ENCODE assay signal across 17 cellular contexts in the genomic region with DNA sequence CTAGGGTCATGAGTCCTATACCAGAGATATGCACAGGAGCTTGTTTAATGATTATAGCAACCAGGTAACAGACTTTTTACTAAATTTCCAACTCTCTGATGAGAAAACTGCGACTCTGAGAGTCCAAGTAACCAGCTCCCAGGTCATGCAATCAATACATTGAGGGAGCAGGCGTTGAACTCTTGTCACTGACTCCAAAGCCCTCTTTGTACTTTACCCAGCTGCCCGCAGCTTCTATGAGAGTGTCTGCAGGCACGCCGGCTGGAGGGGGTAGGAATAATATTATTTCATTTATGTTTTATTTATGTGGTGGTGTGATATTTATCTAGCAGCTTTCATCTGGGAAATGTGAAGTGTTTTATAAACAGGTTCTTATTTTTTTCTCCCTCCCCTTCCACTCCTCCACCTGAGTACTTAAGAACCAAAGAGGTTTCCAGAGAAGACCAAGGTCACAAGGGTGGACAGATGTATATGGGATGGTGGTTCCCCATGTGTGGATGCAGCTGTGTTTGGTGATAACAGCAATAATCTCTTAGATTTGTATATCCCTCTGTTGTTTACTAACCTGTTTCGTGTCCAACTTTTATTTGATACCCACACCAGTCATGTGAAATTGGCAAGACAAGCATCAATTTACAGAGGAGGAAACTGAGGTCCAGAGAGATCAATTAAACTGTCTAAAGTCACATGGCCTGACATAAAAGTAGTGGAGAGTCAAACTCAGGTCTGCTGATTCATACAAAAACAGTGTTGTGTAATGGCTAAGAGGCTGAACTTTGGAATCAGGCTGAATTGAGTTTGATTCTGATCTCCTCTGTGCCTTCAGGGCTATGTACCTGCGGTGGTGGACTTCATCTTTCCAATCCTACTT.
A peak's percentile ranks its signal among the peaks of the same experiment; 100 is the strongest.
DNase-seq lines count a peak whose midpoint lies in the region; ATAC-seq, FAIRE-seq and TF ChIP-seq lines count a peak whose summit lies in the region.
"Had no signal": no experiment of that assay in that cellular context is flagged by ENCODE, and none has a peak within 500 bp of the region (broad histone marks: within the 10 kb centered on the region; RNA-seq: fewer than 3 reads in every experiment).

No MANE protein-coding gene starts in this region.

- CTCF ChIA-PET in A549 (lab: Yijun Ruan, JAX) = interaction anchor here (0.6 to 5.2 kb wide), 3 partner anchors 25 to 952 kb away, joined by 3 to 25 read pairs (median 4); no protein-coding TSS in a partner anchor

- no peak overlapping the region for H3K9ac ChIP-seq in kidney (ENCODE audit: low read length in 2 of 2)

- no peak overlapping the region for H3K4me3 ChIP-seq in A549
- H3K4me3 ChIP-seq in kidney (ENCODE audit: low read length in 2 of 2) = peak overlapping the region in 1 of 2 donors; percentile 3
- H3K4me3 ChIP-seq: HAP-1 had no signal

- DNase-seq in A549 (ENCODE audit: low read depth in 1 of 2, low spot score in 1 of 2) (peak; percentile 65 to 71), LoVo (ENCODE audit: low spot score) (peak; percentile 62), astrocyte of the hippocampus (ENCODE audit: low read depth, low spot score) (peak; percentile 16), kidney (no peak), NCI-H774 (lab: John Stamatoyannopoulos, UW) (no peak), frontal cortex (ENCODE audit: low spot score in 2 of 2) (no peak)
- DNase-seq in activated naive CD4-positive, alpha-beta T cell treated with anti-CD3 and anti-CD28 coated beads, Interleukin-2, amount 50 U/mL, for 72 hours (ENCODE audit: low spot score in 2 of 2) = no peak
- DNase-seq: activated CD4-positive, alpha-beta T cell treated with anti-CD3 and anti-CD28 coated beads, Interleukin-2, amount 50 U/mL, for 4 hours; central memory CD4-positive, alpha-beta T cell; COR-L47; NCI-H1105 treated with DMSO at 0.1 percent for 48 hours; NCI-H446 treated with DMSO at 0.1 percent for 48 hours had no signal

- peak in 1 of 2 experiments; percentile 24; a peak in 1 of 5 replicates for TF ChIP-seq RAD21 in A549 (conservative IDR thresholded peaks at IDR 0.05 in 1 of 2, IDR thresholded peaks at IDR 0.05 in 1 of 2)

- TF ChIP-seq POLR2A in A549 (IDR thresholded peaks at IDR 0.05; ENCODE audit: low read length) = no peak

- POLR2A ChIA-PET in A549 (lab: Yijun Ruan, JAX) = interaction anchor here (0.6 to 1.2 kb wide), 2 partner anchors 15 to 874 kb away, joined by 4 read pairs; no protein-coding TSS in a partner anchor

- intact Hi-C loops in kidney (cut with DNase I) = no loop called here

- H3K9me3 ChIP-seq in A549 = no peaks in the 10 kb centered on the region
- no peaks in the 10 kb centered on the region for H3K9me3 ChIP-seq in kidney (ENCODE audit: control insufficient read depth in 1 of 2, low read length in 2 of 2)
- H3K9me3 ChIP-seq: HAP-1, neutrophil had no signal

- peak; percentile 13 to 57; a peak in 2 of 5 replicates for TF ChIP-seq EP300 in A549 (IDR thresholded peaks at IDR 0.05)

- peak; percentile 78 for FAIRE-seq in A549 (lab: Jason Lieb, UNC)
- no peak for FAIRE-seq in kidney (lab: Jason Lieb, UNC)
- FAIRE-seq in frontal cortex (lab: Jason Lieb, UNC) = no peak
- FAIRE-seq: A204.1 had no signal

- TF ChIP-seq CTCF in A549 (IDR thresholded peaks at IDR 0.05) = no peak
- no peak for TF ChIP-seq CTCF in kidney (IDR thresholded peaks at IDR 0.05; ENCODE audit: borderline replicate concordance, extremely low read depth, insufficient read depth)

- WGBS in A549 (ENCODE audit: missing lambda C conversion rate) = 44% methylated on average over 7 of the region's 7 CpGs

- no peaks in the 10 kb centered on the region for H3K36me3 Mint-ChIP-seq in activated naive CD4-positive, alpha-beta T cell treated with anti-CD3 and anti-CD28 coated beads, Interleukin-2, amount 50 U/mL, for 72 hours

- H3K27ac ChIP-seq in A549 = peak overlapping the region; percentile 98
- peak overlapping the region; percentile 73 to 91 for H3K27ac ChIP-seq in kidney (ENCODE audit: low read depth in 2 of 2, low read length in 2 of 2)
- H3K27ac ChIP-seq: neutrophil had no signal

- no peaks in the 10 kb centered on the region for H3K36me3 ChIP-seq in kidney (ENCODE audit: control insufficient read depth in 1 of 2, insufficient read depth in 2 of 2, low read length in 2 of 2)
- H3K36me3 ChIP-seq: HAP-1, neutrophil had no signal

- H3K4me1 ChIP-seq in A549 = peaks cover 77% of the 10 kb centered on the region
- H3K4me1 ChIP-seq in kidney (ENCODE audit: control insufficient read depth in 1 of 2, insufficient read depth in 1 of 2, low read depth in 1 of 2, low read length in 2 of 2) = peaks cover 14 to 21% of the 10 kb centered on the region in 2 donors
- H3K4me1 ChIP-seq: HAP-1 had no signal

- H3K4me2 ChIP-seq in A549 = peak overlapping the region; percentile 74

- ATAC-seq in A549 = peak; percentile 63 to 64
- ATAC-seq in activated naive CD4-positive, alpha-beta T cell treated with anti-CD3 and anti-CD28 coated beads, Interleukin-2, amount 50 U/mL, for 72 hours = no peak
- no peak for ATAC-seq in GM19023 (IDR thresholded peaks at IDR 0.05; ENCODE audit: unreplicated experiment)

- peak overlapping the region in 1 of 2 donors; percentile 25 for H3K27ac Mint-ChIP-seq in activated naive CD4-positive, alpha-beta T cell treated with anti-CD3 and anti-CD28 coated beads, Interleukin-2, amount 50 U/mL, for 72 hours
- H3K27ac Mint-ChIP-seq: activated T-helper 2 cell treated with anti-CD3 and anti-CD28 coated beads, Interferon-gamma antibody, Interleukin-2, Interleukin-4, amounts not matched to agents 10 μg/mL and 5 μg/mL and 100 μg/mL, durations not matched to agents 14 hours and 24 hours and 36 hours had no signal

- no peaks in the 10 kb centered on the region for H3K9me3 Mint-ChIP-seq in activated naive CD4-positive, alpha-beta T cell treated with anti-CD3 and anti-CD28 coated beads, Interleukin-2, amount 50 U/mL, for 72 hours
- H3K9me3 Mint-ChIP-seq: activated T-helper 2 cell treated with anti-CD3 and anti-CD28 coated beads, Interferon-gamma antibody, Interleukin-2, Interleukin-4, amounts not matched to agents 10 μg/mL and 5 μg/mL and 100 μg/mL, durations not matched to agents 14 hours and 24 hours and 36 hours had no signal

TF ChIP-seq in A549, 52 proteins besides CTCF, POLR2A, EP300 and RAD21 (continues in another document):
- TF ChIP-seq ZC3H11A (IDR thresholded peaks at IDR 0.05) (no peak), HEYL (CRISPR knock-in tag; IDR thresholded peaks at IDR 0.05) (0 out of 2 replicates have a peak, but pooled peaks have one; percentile 22), HOXA7 (CRISPR knock-in tag; IDR thresholded peaks at IDR 0.05) (no peak), ZSCAN20 (CRISPR knock-in tag; IDR thresholded peaks at IDR 0.05) (no peak), KDM5A (IDR thresholded peaks at IDR 0.05) (no peak), ESRRA (IDR thresholded peaks at IDR 0.05; ENCODE audit: borderline replicate concordance, low read length) (no peak), FOSL2 (IDR thresholded peaks at IDR 0.05) (peak; percentile 59), FOSL2 (CRISPR knock-in tag; IDR thresholded peaks at IDR 0.05) (peak; percentile 72), JUNB (IDR thresholded peaks at IDR 0.05) (peak; percentile 67), RARB (CRISPR knock-in tag; IDR thresholded peaks at IDR 0.05) (peak; percentile 59; the same call in 1 of the 2 replicates), RCOR1 (IDR thresholded peaks at IDR 0.05; ENCODE audit: low read depth, low read length) (no peak), MAFK (IDR thresholded peaks at IDR 0.05; ENCODE audit: partially characterized antibody) (peak; percentile 91), SMC3 (IDR thresholded peaks at IDR 0.05) (no peak), HOXB13 (CRISPR knock-in tag; IDR thresholded peaks at IDR 0.05; ENCODE audit: low read depth) (no peak; the same call in 1 of the 2 replicates)
- TF ChIP-seq, protein P1, sequence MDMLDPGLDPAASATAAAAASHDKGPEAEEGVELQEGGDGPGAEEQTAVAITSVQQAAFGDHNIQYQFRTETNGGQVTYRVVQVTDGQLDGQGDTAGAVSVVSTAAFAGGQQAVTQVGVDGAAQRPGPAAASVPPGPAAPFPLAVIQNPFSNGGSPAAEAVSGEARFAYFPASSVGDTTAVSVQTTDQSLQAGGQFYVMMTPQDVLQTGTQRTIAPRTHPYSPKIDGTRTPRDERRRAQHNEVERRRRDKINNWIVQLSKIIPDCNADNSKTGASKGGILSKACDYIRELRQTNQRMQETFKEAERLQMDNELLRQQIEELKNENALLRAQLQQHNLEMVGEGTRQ (IDR thresholded peaks at IDR 0.05) = peak; percentile 70
- TF ChIP-seq, protein P2, sequence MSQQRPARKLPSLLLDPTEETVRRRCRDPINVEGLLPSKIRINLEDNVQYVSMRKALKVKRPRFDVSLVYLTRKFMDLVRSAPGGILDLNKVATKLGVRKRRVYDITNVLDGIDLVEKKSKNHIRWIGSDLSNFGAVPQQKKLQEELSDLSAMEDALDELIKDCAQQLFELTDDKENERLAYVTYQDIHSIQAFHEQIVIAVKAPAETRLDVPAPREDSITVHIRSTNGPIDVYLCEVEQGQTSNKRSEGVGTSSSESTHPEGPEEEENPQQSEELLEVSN (IDR thresholded peaks at IDR 0.05; ENCODE audit: borderline replicate concordance, low read depth) = no peak
- TF ChIP-seq, protein P3, sequence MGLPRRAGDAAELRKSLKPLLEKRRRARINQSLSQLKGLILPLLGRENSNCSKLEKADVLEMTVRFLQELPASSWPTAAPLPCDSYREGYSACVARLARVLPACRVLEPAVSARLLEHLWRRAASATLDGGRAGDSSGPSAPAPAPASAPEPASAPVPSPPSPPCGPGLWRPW (IDR thresholded peaks at IDR 0.05) = no peak
- TF ChIP-seq, protein P4, sequence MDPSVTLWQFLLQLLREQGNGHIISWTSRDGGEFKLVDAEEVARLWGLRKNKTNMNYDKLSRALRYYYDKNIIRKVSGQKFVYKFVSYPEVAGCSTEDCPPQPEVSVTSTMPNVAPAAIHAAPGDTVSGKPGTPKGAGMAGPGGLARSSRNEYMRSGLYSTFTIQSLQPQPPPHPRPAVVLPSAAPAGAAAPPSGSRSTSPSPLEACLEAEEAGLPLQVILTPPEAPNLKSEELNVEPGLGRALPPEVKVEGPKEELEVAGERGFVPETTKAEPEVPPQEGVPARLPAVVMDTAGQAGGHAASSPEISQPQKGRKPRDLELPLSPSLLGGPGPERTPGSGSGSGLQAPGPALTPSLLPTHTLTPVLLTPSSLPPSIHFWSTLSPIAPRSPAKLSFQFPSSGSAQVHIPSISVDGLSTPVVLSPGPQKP (IDR thresholded peaks at IDR 0.05; ENCODE audit: low read depth, low read length) = no peak
- TF ChIP-seq, protein P5, sequence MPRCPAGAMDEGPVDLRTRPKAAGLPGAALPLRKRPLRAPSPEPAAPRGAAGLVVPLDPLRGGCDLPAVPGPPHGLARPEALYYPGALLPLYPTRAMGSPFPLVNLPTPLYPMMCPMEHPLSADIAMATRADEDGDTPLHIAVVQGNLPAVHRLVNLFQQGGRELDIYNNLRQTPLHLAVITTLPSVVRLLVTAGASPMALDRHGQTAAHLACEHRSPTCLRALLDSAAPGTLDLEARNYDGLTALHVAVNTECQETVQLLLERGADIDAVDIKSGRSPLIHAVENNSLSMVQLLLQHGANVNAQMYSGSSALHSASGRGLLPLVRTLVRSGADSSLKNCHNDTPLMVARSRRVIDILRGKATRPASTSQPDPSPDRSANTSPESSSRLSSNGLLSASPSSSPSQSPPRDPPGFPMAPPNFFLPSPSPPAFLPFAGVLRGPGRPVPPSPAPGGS (IDR thresholded peaks at IDR 0.05) = no peak

Comparison
In these comparisons a context has a peak if more than half of its experiments do, and no peak if none do; other contexts are left out.
1. ATAC-seq: peak in A549 (2 of 2); none in activated naive CD4-positive, alpha-beta T cell treated with anti-CD3 and anti-CD28 coated beads, Interleukin-2, amount 50 U/mL, for 72 hours (0 of 2) and GM19023 (single experiment).
2. DNase-seq: peak in A549 (2 of 2), LoVo (single experiment) and astrocyte of the hippocampus (single experiment); none in kidney (single experiment), NCI-H774 (single experiment), activated naive CD4-positive, alpha-beta T cell treated with anti-CD3 and anti-CD28 coated beads, Interleukin-2, amount 50 U/mL, for 72 hours (0 of 2) and frontal cortex (0 of 2).